ENCODE assay signal across 10 cellular contexts in the genomic region with DNA sequence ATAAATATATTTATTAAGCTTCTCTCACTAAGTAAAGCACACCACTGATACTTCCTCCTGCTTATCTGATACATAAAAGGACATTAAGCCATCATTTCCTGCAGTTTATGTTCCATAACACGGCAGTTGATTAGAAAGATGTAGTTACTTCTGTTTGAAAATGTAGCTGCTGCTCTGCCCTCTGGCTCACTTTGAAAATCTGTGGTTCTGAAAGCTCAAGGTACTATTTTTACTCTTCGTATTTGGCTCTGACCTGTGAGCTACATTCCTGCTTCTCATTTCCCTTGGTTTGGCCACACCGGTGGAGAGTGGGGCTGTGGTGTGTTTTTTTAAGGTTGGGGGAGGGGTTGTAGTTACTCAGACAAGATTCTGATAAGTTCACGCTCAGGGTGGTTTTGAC. TPM values are rescaled to one million over a fixed set of nuclear protein-coding genes. Genes with fewer than 3 reads are reported as not detected.
DNase-seq lines count a peak whose midpoint lies in the region; ATAC-seq and TF ChIP-seq lines count a peak whose summit lies in the region.
"Had no signal": no experiment of that assay in that cellular context is flagged by ENCODE, and none has a peak within 500 bp of the region (broad histone marks: within the 10 kb centered on the region; RNA-seq: fewer than 3 reads in every experiment).

No MANE protein-coding gene starts in this region.

- TF ChIP-seq EP300 in sigmoid colon (IDR thresholded peaks at IDR 0.05) = no peak

- peaks cover 6% of the 10 kb centered on the region for H3K36me3 Mint-ChIP-seq in CD4-positive, alpha-beta T cell (ENCODE audit: low read depth)

- H3K4me3 Mint-ChIP-seq in CD4-positive, alpha-beta T cell = peak overlapping the region; percentile 62

- intact Hi-C loops in CD4-positive, alpha-beta T cell (cut with DNase I, micrococcal nuclease) = no loop called here
- intact Hi-C loops in sigmoid colon (cut with DNase I) = no loop called here

- no peak for TF ChIP-seq POLR2A in sigmoid colon (IDR thresholded peaks at IDR 0.05)

- peak overlapping the region; percentile 45 for H3K4me3 ChIP-seq in coronary artery
- no peak overlapping the region for H3K4me3 ChIP-seq in sigmoid colon

- ATAC-seq in CD4-positive, alpha-beta T cell (ENCODE audit: poor library complexity) = no peak
- peak; percentile 78 for ATAC-seq in GM19395 (IDR thresholded peaks at IDR 0.05; ENCODE audit: unreplicated experiment)
- peak; percentile 79 for ATAC-seq in HG03139 (IDR thresholded peaks at IDR 0.05; ENCODE audit: unreplicated experiment)
- ATAC-seq: left colon had no signal

- H3K27ac Mint-ChIP-seq in CD4-positive, alpha-beta T cell = no peak overlapping the region

- H3K36me3 ChIP-seq in sigmoid colon = no peaks in the 10 kb centered on the region

- H3K9me3 ChIP-seq in CD4-positive, alpha-beta T cell (ENCODE audit: control insufficient read depth, low read length) = no peaks in the 10 kb centered on the region
- H3K9me3 ChIP-seq in sigmoid colon = no peaks in the 10 kb centered on the region

- no peak for DNase-seq in CD4-positive, alpha-beta T cell
- DNase-seq in coronary artery (ENCODE audit: low spot score) (no peak), sigmoid colon (no peak), NCI-H526 (lab: John Stamatoyannopoulos, UW) (no peak), DMS114 treated with DMSO at 0.1 percent for 48 hours (lab: John Stamatoyannopoulos, UW; ENCODE audit: unreplicated experiment) (no peak)
- no peak for DNase-seq in NK-92 treated with Interleukin-12 subunit alpha and Interleukin-12 subunit beta, amount 100 ng/mL, for 24 hours (lab: John Stamatoyannopoulos, UW)
- DNase-seq: left colon, NCI-H2171 treated with DMSO at 0.1 percent for 48 hours had no signal

- no peak overlapping the region for H3K27ac ChIP-seq in CD4-positive, alpha-beta T cell (ENCODE audit: low read depth, low read length)
- H3K27ac ChIP-seq in coronary artery (peak overlapping the region; percentile 30 to 37), sigmoid colon (no peak overlapping the region)

- WGBS in sigmoid colon, 2 donors = 21 to 29% methylated on average over 4 of the region's 4 CpGs

- H3K4me1 Mint-ChIP-seq in CD4-positive, alpha-beta T cell (ENCODE audit: low read depth) = peaks cover 12% of the 10 kb centered on the region

- CTCF ChIA-PET in CD4-positive, alpha-beta T cell (lab: Charles Lee) = no interaction called here

- H3K27me3 ChIP-seq in CD4-positive, alpha-beta T cell (ENCODE audit: control insufficient read depth, insufficient read depth, low read length) = no peaks in the 10 kb centered on the region
- no peaks in the 10 kb centered on the region for H3K27me3 ChIP-seq in sigmoid colon

- POLR2A ChIA-PET in CD4-positive, alpha-beta T cell (lab: Charles Lee) = interaction anchor here (1.1 to 1.6 kb wide), 2 partner anchors 8 to 10 kb away, joined by 3 to 5 read pairs; no protein-coding TSS in a partner anchor

- H3K4me1 ChIP-seq in sigmoid colon = no peaks in the 10 kb centered on the region

- no peaks in the 10 kb centered on the region for H3K9me3 Mint-ChIP-seq in CD4-positive, alpha-beta T cell

- H3K27me3 Mint-ChIP-seq in CD4-positive, alpha-beta T cell = no peaks in the 10 kb centered on the region

- no peak for TF ChIP-seq CTCF in CD4-positive, alpha-beta T cell (IDR thresholded peaks at IDR 0.05)
- TF ChIP-seq CTCF in coronary artery (IDR thresholded peaks at IDR 0.05) (no peak), sigmoid colon (IDR thresholded peaks at IDR 0.05) (no peak)

RNA-seq across cellular contexts. Expression of gene TTN, which starts 12.8 kb away (rescaled TPM):
- total RNA-seq in CD4-positive, alpha-beta T cell = 10 to 100 TPM; 27.5 to 29.2 TPM
- total RNA-seq in sigmoid colon = 10 to 100 TPM in 3 of 4 donors, 1 to 10 TPM in 1; 6.7 to 20.2 (median 11.2) TPM
- 1 to 10 TPM in 1 of 3 donors, under 1 TPM in 2; under 0.01 to 1.2 (median 0.90) TPM for polyA plus RNA-seq in sigmoid colon

Comparison
In these comparisons a context has a peak if more than half of its experiments do, and no peak if none do; other contexts are left out.
1. H3K27ac ChIP-seq: peak in coronary artery (2 of 2); none in CD4-positive, alpha-beta T cell (single experiment) and sigmoid colon (0 of 4).